Comparison of ENCODE assay signal across 1 cellular context in genomic region chr11:57054782-57055181, GRCh38.
A peak's percentile ranks its signal among the peaks of the same experiment; 100 is the strongest.
TF ChIP-seq lines count a peak whose summit lies in the region.

No MANE protein-coding gene starts in this region.

TF ChIP-seq in SK-N-SH treated with all-trans-retinoic acid at 6 μM for 48 hours, 23 proteins besides CTCF, POLR2A, EP300 and RAD21 (continued from another document):
- no peak for TF ChIP-seq POU6F1 (CRISPR knock-in tag; IDR thresholded peaks at IDR 0.05; ENCODE audit: borderline replicate concordance, low read depth)
- TF ChIP-seq CREB5 (CRISPR knock-in tag; IDR thresholded peaks at IDR 0.05; ENCODE audit: low read depth), result peak; percentile 84
